In genomic region chr16:2809149-2809760, GRCh38 we compare ENCODE assay signal across 10 cellular contexts. TPM values are rescaled to one million over a fixed set of nuclear protein-coding genes. Genes with fewer than 3 reads are reported as not detected.
"Had no signal": no experiment of that assay in that cellular context is flagged by ENCODE, and none has a peak within 500 bp of the region (broad histone marks: within the 10 kb centered on the region; RNA-seq: fewer than 3 reads in every experiment).

No MANE protein-coding gene starts in this region.

- H3K4me2 ChIP-seq: KMS-11 had no signal

- ATAC-seq: HepG2, K562 had no signal

- H3K4me1 Mint-ChIP-seq: IgD-negative memory B cell had no signal

- H3K4me3 ChIP-seq: K562 had no signal

- H3K36me3 Mint-ChIP-seq: IgD-negative memory B cell had no signal

- H3K27ac ChIP-seq: HL-60, KMS-11 had no signal

- DNase-seq: IMR-90, KBM-7, KG1 had no signal

- H3K4me3 Mint-ChIP-seq: IgD-negative memory B cell had no signal

RNA-seq across cellular contexts. Expression of gene PRSS21, which starts 7.8 kb away (rescaled TPM):
- total RNA-seq: HepG2, HT-29, HT1080, IMR-90 had no signal

RNA-seq across cellular contexts. Expression of gene PRSS41, which starts 11.0 kb away (rescaled TPM):
- total RNA-seq: HepG2, HT-29, HT1080, IMR-90, K562 had no signal

RNA-seq across cellular contexts. Expression of gene PRSS33, which starts 21.9 kb away (rescaled TPM):
- total RNA-seq: HepG2, HT1080, IMR-90, K562 had no signal
